Comparison of ENCODE assay signal across 10 cellular contexts in genomic region chr6:334536-334935, GRCh38. TPM values are rescaled to one million over a fixed set of nuclear protein-coding genes. Genes with fewer than 3 reads are reported as not detected.
"Had no signal": no experiment of that assay in that cellular context is flagged by ENCODE, and none has a peak within 500 bp of the region (broad histone marks: within the 10 kb centered on the region; RNA-seq: fewer than 3 reads in every experiment).

No MANE protein-coding gene starts in this region.

- DNase-seq: GM23248, GOT3, H7, H9, HCEC 1CT, HFFc6 had no signal

- H3K4me2 ChIP-seq: GM23338 had no signal

- H2AFZ ChIP-seq: GM23248, GM23338 had no signal

- H3K27ac ChIP-seq: GM23248 had no signal

- H3K4me1 ChIP-seq: HAP-1 had no signal

- H3K4me1 Mint-ChIP-seq: H9 had no signal

- H3K9me3 Mint-ChIP-seq: HFFc6 had no signal

- H3K36me3 ChIP-seq: HAP-1 had no signal

- H3K4me3 ChIP-seq: GM23248, GM23338, HAP-1 had no signal

- H3K4me3 Mint-ChIP-seq: GM23338, H9, HFFc6 had no signal

- H3K27ac Mint-ChIP-seq: GM23338, H9, HFFc6 had no signal

- H3K9ac ChIP-seq: GM23248 had no signal

- ATAC-seq: GM23338, HCT116 had no signal

RNA-seq across cellular contexts. Expression of gene IRF4, which starts 57.0 kb away (rescaled TPM):
- total RNA-seq: GM23248, H4, HFFc6 had no signal
